In genomic region chr9:35295369-35296036, GRCh38 we compare ENCODE assay signal across 25 cellular contexts.
"Had no signal": no experiment of that assay in that cellular context is flagged by ENCODE, and none has a peak within 500 bp of the region (broad histone marks: within the 10 kb centered on the region; RNA-seq: fewer than 3 reads in every experiment).

No MANE protein-coding gene starts in this region.

- H3K4me3 Mint-ChIP-seq: IgD-negative memory B cell had no signal

- FAIRE-seq: HTR-8/SVneo, K562 had no signal

- H3K27ac Mint-ChIP-seq: IgD-negative memory B cell had no signal

- H3K4me2 ChIP-seq: KMS-11, PC-9 had no signal

- H3K9me3 Mint-ChIP-seq: IgD-negative memory B cell had no signal

- H3K27ac ChIP-seq: HL-60, KMS-11, PC-9, Peyer's patch, SJCRH30 had no signal

- H3K4me3 ChIP-seq: K562, PC-9, Peyer's patch, SJCRH30 had no signal

- ATAC-seq: K562, Right ventricle myocardium inferior, SK-N-SH treated with all-trans-retinoic acid at 6 μM for 48 hours had no signal

- H3K4me1 Mint-ChIP-seq: IgD-negative memory B cell had no signal

- H2AFZ ChIP-seq: PC-9 had no signal

- H3K9ac ChIP-seq: KMS-11 had no signal

- DNase-seq: Kasumi-1; MM.1S; NCI-H1092 treated with DMSO at 0.1 percent for 48 hours; NCI-H1417; NCI-H1436 treated with DMSO at 0.1 percent for 48 hours; NCI-H1694; NCI-H187 treated with DMSO at 0.1 percent for 48 hours; NCI-H2029 treated with DMSO at 0.1 percent for 48 hours; NCI-H2171 treated with DMSO at 0.1 percent for 48 hours; NCI-H524; NCI-H69; NCI-H774; NK-92 treated with Interleukin-12 subunit alpha and Interleukin-12 subunit beta, amount 100 ng/mL, for 24 hours; OCI-M1; PC-9; Peyer's patch; SHP77 treated with DMSO at 0.1 percent for 48 hours; SJCRH30 had no signal

- H3K36me3 Mint-ChIP-seq: IgD-negative memory B cell had no signal

- H3K36me3 ChIP-seq: SJCRH30 had no signal

- H3K27me3 ChIP-seq: Peyer's patch had no signal

- H3K9me3 ChIP-seq: Peyer's patch, SJCRH30 had no signal

- H3K4me1 ChIP-seq: Peyer's patch, SJCRH30 had no signal
